ENCODE assay signal across 21 cellular contexts in genomic region chr17:38355256-38355655, GRCh38. TPM values are rescaled to one million over a fixed set of nuclear protein-coding genes. Genes with fewer than 3 reads are reported as not detected.
DNase-seq lines count a peak whose midpoint lies in the region; ATAC-seq and TF ChIP-seq lines count a peak whose summit lies in the region.
"Had no signal": no experiment of that assay in that cellular context is flagged by ENCODE, and none has a peak within 500 bp of the region (broad histone marks: within the 10 kb centered on the region; RNA-seq: fewer than 3 reads in every experiment).

No MANE protein-coding gene starts in this region.

- no peak overlapping the region for H3K27ac ChIP-seq in muscle layer of colon (ENCODE audit: low read depth, low read length)
- H3K27ac ChIP-seq in tibial artery: peak overlapping the region; percentile 52 to 90
- H3K27ac ChIP-seq: SK-N-MC had no signal

- no peaks in the 10 kb centered on the region for H3K9me3 Mint-ChIP-seq in T-helper 1 cell treated with Interleukin-12 subunit alpha and Interleukin-12 subunit beta and Interleukin-4 antibody, amounts not matched to agents 30 μg/mL and 1 μg/mL, for 36 hours
- H3K9me3 Mint-ChIP-seq in effector memory CD8-positive, alpha-beta T cell: no peaks in the 10 kb centered on the region
- H3K9me3 Mint-ChIP-seq in activated CD8-positive, alpha-beta T cell treated with anti-CD3 and anti-CD28 coated beads, Interleukin-2, amount 10 ng/mL, durations not matched to agents 7 days and 5 days (ENCODE audit: insufficient read depth): no peaks in the 10 kb centered on the region
- H3K9me3 Mint-ChIP-seq: activated naive CD4-positive, alpha-beta T cell treated with anti-CD3 and anti-CD28 coated beads for 36 hours; activated T-cell treated with anti-CD3 and anti-CD28 coated beads, Interleukin-2, amount 50 U/mL, for 24 hours; central memory CD8-positive, alpha-beta T cell; memory B cell had no signal

- H3K27me3 ChIP-seq in muscle layer of colon (ENCODE audit: control insufficient read depth in 1 of 2, insufficient read depth in 2 of 2, low read length in 2 of 2) (no peaks in the 10 kb centered on the region), tibial artery (no peaks in the 10 kb centered on the region)

- H3K4me3 ChIP-seq in muscle layer of colon (ENCODE audit: low read depth in 1 of 2, low read length in 2 of 2) (peak overlapping the region in 1 of 2 donors; percentile 19), tibial artery (peak overlapping the region in 1 of 2 donors; percentile 8)
- H3K4me3 ChIP-seq: SK-N-MC had no signal

- H3K9ac ChIP-seq in muscle layer of colon (ENCODE audit: low read length): peak overlapping the region; percentile 5

- peaks cover 37% of the 10 kb centered on the region for H3K4me1 Mint-ChIP-seq in T-helper 1 cell treated with Interleukin-12 subunit alpha and Interleukin-12 subunit beta and Interleukin-4 antibody, amounts not matched to agents 30 μg/mL and 1 μg/mL, for 36 hours (ENCODE audit: low read depth)
- H3K4me1 Mint-ChIP-seq in T-helper 17 cell: peaks cover 34% of the 10 kb centered on the region
- peaks cover 39 to 50% of the 10 kb centered on the region in 2 donors for H3K4me1 Mint-ChIP-seq in effector memory CD8-positive, alpha-beta T cell (ENCODE audit: low read depth in 2 of 2)
- H3K4me1 Mint-ChIP-seq in activated CD8-positive, alpha-beta T cell treated with anti-CD3 and anti-CD28 coated beads, Interleukin-2, amount 10 ng/mL, durations not matched to agents 7 days and 5 days (ENCODE audit: low read depth): peaks cover 36% of the 10 kb centered on the region

- POLR2A ChIA-PET in activated CD8-positive, alpha-beta T cell treated with anti-CD3 and anti-CD28 coated beads, Interleukin-2, amount 10 ng/mL, durations not matched to agents 7 days and 5 days (lab: Charles Lee): interaction anchor here (1.0 kb wide), 1 partner anchor 29 kb away, joined by 3 read pairs; no protein-coding TSS in a partner anchor

- H3K36me3 Mint-ChIP-seq in T-helper 1 cell treated with Interleukin-12 subunit alpha and Interleukin-12 subunit beta and Interleukin-4 antibody, amounts not matched to agents 30 μg/mL and 1 μg/mL, for 36 hours (ENCODE audit: low read depth): peaks cover 6% of the 10 kb centered on the region
- no peaks in the 10 kb centered on the region for H3K36me3 Mint-ChIP-seq in T-helper 17 cell (ENCODE audit: low read depth)
- peaks cover 5% of the 10 kb centered on the region for H3K36me3 Mint-ChIP-seq in effector memory CD8-positive, alpha-beta T cell (ENCODE audit: insufficient read depth)
- H3K36me3 Mint-ChIP-seq in activated CD8-positive, alpha-beta T cell treated with anti-CD3 and anti-CD28 coated beads, Interleukin-2, amount 10 ng/mL, durations not matched to agents 7 days and 5 days (ENCODE audit: low read depth): peaks cover 2% of the 10 kb centered on the region
- H3K36me3 Mint-ChIP-seq: memory B cell had no signal

- H3K36me3 ChIP-seq in muscle layer of colon (ENCODE audit: insufficient read depth, low read length): no peaks in the 10 kb centered on the region
- H3K36me3 ChIP-seq in tibial artery: no peaks in the 10 kb centered on the region

- no peaks in the 10 kb centered on the region for H3K27me3 Mint-ChIP-seq in T-helper 1 cell treated with Interleukin-12 subunit alpha and Interleukin-12 subunit beta and Interleukin-4 antibody, amounts not matched to agents 30 μg/mL and 1 μg/mL, for 36 hours (ENCODE audit: low read depth)
- no peaks in the 10 kb centered on the region for H3K27me3 Mint-ChIP-seq in T-helper 17 cell
- no peaks in the 10 kb centered on the region for H3K27me3 Mint-ChIP-seq in effector memory CD8-positive, alpha-beta T cell
- H3K27me3 Mint-ChIP-seq in activated CD8-positive, alpha-beta T cell treated with anti-CD3 and anti-CD28 coated beads, Interleukin-2, amount 10 ng/mL, durations not matched to agents 7 days and 5 days (ENCODE audit: low read depth): no peaks in the 10 kb centered on the region
- H3K27me3 Mint-ChIP-seq: activated T-cell treated with anti-CD3 and anti-CD28 coated beads, Interleukin-2, amount 50 U/mL, for 24 hours; B cell; central memory CD8-positive, alpha-beta T cell; memory B cell had no signal

- intact Hi-C loops in tibial artery (cut with DNase I; ENCODE audit: low total_unique reads): loop anchor here (10.0 kb wide), 2 partner anchors 130 to 380 kb away; partner anchors contain the start of gene CISD3

- peak overlapping the region; percentile 12 for H3K4me3 Mint-ChIP-seq in T-helper 1 cell treated with Interleukin-12 subunit alpha and Interleukin-12 subunit beta and Interleukin-4 antibody, amounts not matched to agents 30 μg/mL and 1 μg/mL, for 36 hours
- peak overlapping the region; percentile 15 for H3K4me3 Mint-ChIP-seq in T-helper 17 cell
- H3K4me3 Mint-ChIP-seq in effector memory CD8-positive, alpha-beta T cell: no peak overlapping the region
- H3K4me3 Mint-ChIP-seq in activated CD8-positive, alpha-beta T cell treated with anti-CD3 and anti-CD28 coated beads, Interleukin-2, amount 10 ng/mL, durations not matched to agents 7 days and 5 days: no peak overlapping the region
- H3K4me3 Mint-ChIP-seq: activated naive CD4-positive, alpha-beta T cell treated with anti-CD3 and anti-CD28 coated beads for 36 hours; B cell; central memory CD8-positive, alpha-beta T cell; memory B cell had no signal

- H3K27ac Mint-ChIP-seq in T-helper 1 cell treated with Interleukin-12 subunit alpha and Interleukin-12 subunit beta and Interleukin-4 antibody, amounts not matched to agents 30 μg/mL and 1 μg/mL, for 36 hours: no peak overlapping the region
- no peak overlapping the region for H3K27ac Mint-ChIP-seq in T-helper 17 cell
- H3K27ac Mint-ChIP-seq in effector memory CD8-positive, alpha-beta T cell: no peak overlapping the region
- no peak overlapping the region for H3K27ac Mint-ChIP-seq in activated CD8-positive, alpha-beta T cell treated with anti-CD3 and anti-CD28 coated beads, Interleukin-2, amount 10 ng/mL, durations not matched to agents 7 days and 5 days
- H3K27ac Mint-ChIP-seq: activated naive CD4-positive, alpha-beta T cell treated with anti-CD3 and anti-CD28 coated beads for 36 hours; activated T-cell treated with anti-CD3 and anti-CD28 coated beads, Interleukin-2, amount 50 U/mL, for 24 hours; B cell; memory B cell had no signal

- no peak for ATAC-seq in T-helper 17 cell
- no peak for ATAC-seq in effector memory CD8-positive, alpha-beta T cell (replicated peaks)
- no peak for ATAC-seq in activated CD8-positive, alpha-beta T cell treated with anti-CD3 and anti-CD28 coated beads, Interleukin-2, amount 10 ng/mL, durations not matched to agents 7 days and 5 days
- ATAC-seq: activated CD4-positive, CD25-positive, alpha-beta regulatory T cell treated with anti-CD3 and anti-CD28 coated beads, Interleukin-2, amount 50 U/mL, for 24 hours had no signal

- H3K9me3 ChIP-seq in T-helper 17 cell (ENCODE audit: control insufficient read depth, low read length, poor library complexity, severe bottlenecking) (no peaks in the 10 kb centered on the region), muscle layer of colon (ENCODE audit: low read length) (no peaks in the 10 kb centered on the region), tibial artery (no peaks in the 10 kb centered on the region)

- H3K4me1 ChIP-seq in muscle layer of colon (ENCODE audit: insufficient read depth, low read length) (peaks cover 59% of the 10 kb centered on the region), tibial artery (peaks cover 0 to 72% (median 51%) of the 10 kb centered on the region in 4 donors)

- TF ChIP-seq CTCF in tibial artery (IDR thresholded peaks at IDR 0.05): no peak

- DNase-seq in T-helper 1 cell (no peak), T-helper 17 cell (no peak), tibial artery (no peak), iPS-NIHi7 (ENCODE audit: extremely low spot score) (no peak)
- no peak for DNase-seq in effector memory CD8-positive, alpha-beta T cell
- no peak for DNase-seq in activated CD8-positive, alpha-beta T cell treated with anti-CD3 and anti-CD28 coated beads, Interleukin-2, amount 10 ng/mL, durations not matched to agents 7 days and 5 days
- DNase-seq: activated naive CD4-positive, alpha-beta T cell treated with anti-CD3 and anti-CD28 coated beads for 36 hours; activated T-cell treated with anti-CD3 and anti-CD28 coated beads, Interleukin-2, amount 50 U/mL, for 24 hours; KG1; MV-4-11; NCI-H2029 treated with DMSO at 0.1 percent for 48 hours; NCI-H345; stimulated activated CD4-positive, alpha-beta T cell treated with anti-CD3 and anti-CD28 coated beads, Interleukin-4, amount 100 ng/mL, for 4 hours; T1000 had no signal

- CTCF ChIA-PET in activated CD8-positive, alpha-beta T cell treated with anti-CD3 and anti-CD28 coated beads, Interleukin-2, amount 10 ng/mL, durations not matched to agents 7 days and 5 days (lab: Charles Lee): interaction anchor here (0.6 to 5.0 kb wide), 5 partner anchors 11 to 203 kb away, joined by 3 to 66 read pairs (median 8); no protein-coding TSS in a partner anchor

RNA-seq across cellular contexts. Expression of gene SOCS7, which starts 3.6 kb away (rescaled TPM):
- 10 to 100 TPM; 15.5 to 18.7 TPM for total RNA-seq in T-helper 17 cell
- total RNA-seq in activated CD8-positive, alpha-beta T cell treated with anti-CD3 and anti-CD28 coated beads, Interleukin-2, amount 10 ng/mL, durations not matched to agents 7 days and 5 days: 10 to 100 TPM; 13.0 to 15.3 TPM

RNA-seq across cellular contexts. Expression of gene GPR179, which starts 11.5 kb away (rescaled TPM):
- total RNA-seq in T-helper 17 cell: not detected
- under 1 TPM in 1 of 2 experiments, not detected in 1; 0.08 TPM for total RNA-seq in activated CD8-positive, alpha-beta T cell treated with anti-CD3 and anti-CD28 coated beads, Interleukin-2, amount 10 ng/mL, durations not matched to agents 7 days and 5 days
- total RNA-seq: B cell had no signal

RNA-seq across cellular contexts. Expression of gene MRPL45, which starts 58.3 kb away (rescaled TPM):
- 10 to 100 TPM; 17.4 to 17.7 TPM for total RNA-seq in T-helper 17 cell
- 10 to 100 TPM; 25.8 to 26.3 TPM for total RNA-seq in activated CD8-positive, alpha-beta T cell treated with anti-CD3 and anti-CD28 coated beads, Interleukin-2, amount 10 ng/mL, durations not matched to agents 7 days and 5 days

Comparison
In these comparisons a context has a peak if more than half of its experiments do, and no peak if none do; other contexts are left out.
1. H3K4me3 Mint-ChIP-seq: peak in T-helper 1 cell treated with Interleukin-12 subunit alpha and Interleukin-12 subunit beta and Interleukin-4 antibody, amounts not matched to agents 30 μg/mL and 1 μg/mL, for 36 hours (single experiment) and T-helper 17 cell (single experiment); none in effector memory CD8-positive, alpha-beta T cell (0 of 2) and activated CD8-positive, alpha-beta T cell treated with anti-CD3 and anti-CD28 coated beads, Interleukin-2, amount 10 ng/mL, durations not matched to agents 7 days and 5 days (single experiment).